ENCODE assay signal across 8 cellular contexts in genomic region chr14:103520657-103521437, GRCh38. TPM values are rescaled to one million over a fixed set of nuclear protein-coding genes. Genes with fewer than 3 reads are reported as not detected.
DNase-seq lines count a peak whose midpoint lies in the region; ATAC-seq and TF ChIP-seq lines count a peak whose summit lies in the region.

No MANE protein-coding gene starts in this region.

- ATAC-seq in Panc1 (peak; percentile 24), GM18867 (IDR thresholded peaks at IDR 0.05; ENCODE audit: unreplicated experiment) (no peak)

- H3K36me3 ChIP-seq in HUES48 (ENCODE audit: control insufficient read depth, insufficient read depth, low read length): peaks cover 18% of the 10 kb centered on the region
- no peaks in the 10 kb centered on the region; the same call in 1 of the 2 replicates for H3K36me3 ChIP-seq in Panc1 (ENCODE audit: control insufficient read depth, insufficient read depth, low read length)
- H3K36me3 ChIP-seq in testis (ENCODE audit: low read depth, missing control alignments): no peaks in the 10 kb centered on the region

- H3K4me1 Mint-ChIP-seq in neural crest cell: peaks cover 30% of the 10 kb centered on the region

- peaks cover 21% of the 10 kb centered on the region for H3K27me3 ChIP-seq in HUES48 (ENCODE audit: control insufficient read depth, insufficient read depth, low read length)
- H3K27me3 ChIP-seq in Panc1 (ENCODE audit: control insufficient read depth, insufficient read depth, low read length): no peaks in the 10 kb centered on the region
- no peaks in the 10 kb centered on the region for H3K27me3 ChIP-seq in testis

- no peak overlapping the region for H3K27ac Mint-ChIP-seq in neural crest cell (ENCODE audit: unreplicated experiment)

- in situ Hi-C loops in Panc1 (cut with HindIII; ENCODE audit: low pct_unique_long_range_greater_than_20kb, low sequenced_read_pairs): no loop called here

- peaks cover 8% of the 10 kb centered on the region for H3K36me3 Mint-ChIP-seq in neural crest cell (ENCODE audit: low read depth)

- H3K27ac ChIP-seq in HUES48 (ENCODE audit: low read depth, low read length) (peak overlapping the region; percentile 76), Panc1 (ENCODE audit: low read length) (peak overlapping the region; percentile 80; the same call in 1 of the 2 replicates), testis (peak overlapping the region; percentile 94 to 95)

- POLR2A ChIA-PET in Panc1 (lab: Charles Lee): interaction anchor here (0.7 kb wide), 1 partner anchor 37 kb away, joined by 3 read pairs; no protein-coding TSS in a partner anchor

- 2% methylated on average over 45 of the region's 66 CpGs; no CpG with 5 or more reads in 1 of the 2 donors for WGBS in testis, 2 donors

- CTCF ChIA-PET in Panc1 (lab: Charles Lee): interaction anchor here (0.5 to 1.4 kb wide), 2 partner anchors 26 to 98 kb away, joined by 3 to 4 read pairs; no protein-coding TSS in a partner anchor

- H3K9ac ChIP-seq in HUES48 (ENCODE audit: low read depth, low read length): peak overlapping the region; percentile 36; the same call in 1 of the 2 replicates

- H3K4me3 ChIP-seq in HUES48 (ENCODE audit: low read depth, low read length): peak overlapping the region; percentile 97
- H3K4me3 ChIP-seq in Panc1 (ENCODE audit: low read depth in 2 of 2, low read length in 2 of 2): peak overlapping the region; percentile 48 to 50
- H3K4me3 ChIP-seq in foreskin fibroblast (ENCODE audit: low read depth in 1 of 2, low read length in 2 of 2): peak overlapping the region; percentile 33 to 58
- peak overlapping the region; percentile 77 to 88 for H3K4me3 ChIP-seq in testis

- intact Hi-C loops in Panc1 (cut with micrococcal nuclease; ENCODE audit: unreplicated experiment): no loop called here
- intact Hi-C loops in testis (cut with DNase I; ENCODE audit: low total_unique reads): no loop called here

- peak; percentile 79 for TF ChIP-seq CTCF in Panc1 (IDR thresholded peaks at IDR 0.05)
- peak; percentile 50 for TF ChIP-seq CTCF in foreskin fibroblast (IDR thresholded peaks at IDR 0.05; ENCODE audit: low read depth, low read length)
- peak; percentile 67 for TF ChIP-seq CTCF in neural crest cell (conservative IDR thresholded peaks at IDR 0.05)
- peak; percentile 29 to 66 (median 52) for TF ChIP-seq CTCF in testis (IDR thresholded peaks at IDR 0.05)

- H3K4me1 ChIP-seq in HUES48 (ENCODE audit: control insufficient read depth, insufficient read depth, low read length): peaks cover 23% of the 10 kb centered on the region; the same call in 1 of the 2 replicates
- H3K4me1 ChIP-seq in Panc1 (ENCODE audit: control insufficient read depth, insufficient read depth, low read length): peaks cover 50% of the 10 kb centered on the region
- peaks cover 55% of the 10 kb centered on the region for H3K4me1 ChIP-seq in testis

- no peak for TF ChIP-seq POLR2A in testis (IDR thresholded peaks at IDR 0.05)

- H3K27me3 Mint-ChIP-seq in neural crest cell (ENCODE audit: low read depth): peaks cover 36% of the 10 kb centered on the region

- no peaks in the 10 kb centered on the region for H3K9me3 Mint-ChIP-seq in neural crest cell

- H3K9me3 ChIP-seq in HUES48 (ENCODE audit: control insufficient read depth, insufficient read depth, low read length): no peaks in the 10 kb centered on the region
- no peaks in the 10 kb centered on the region for H3K9me3 ChIP-seq in Panc1 (ENCODE audit: control insufficient read depth, insufficient read depth, low read depth, low read length)
- no peaks in the 10 kb centered on the region for H3K9me3 ChIP-seq in testis

- BruUV-seq in Panc1 (replicated peaks; lab: Mats Ljungman, UMichigan): no TSS peak

- peak; percentile 86 for DNase-seq in DMS79 treated with DMSO at 0.1 percent for 48 hours (lab: John Stamatoyannopoulos, UW)
- DNase-seq in Panc1 (ENCODE audit: low read depth, low spot score): no peak
- DNase-seq in activated effector memory CD4-positive, alpha-beta T cell treated with Interleukin-2 at 50 U/mL for 16 hours: peak; percentile 61
- peak; percentile 58 to 85 for DNase-seq in foreskin fibroblast
- DNase-seq in neural crest cell (ENCODE audit: low read depth, low spot score): peak; percentile 81
- DNase-seq in testis: peak; percentile 93

- peak overlapping the region; percentile 83 for H3K4me3 Mint-ChIP-seq in neural crest cell

RNA-seq across cellular contexts. Expression of gene CKB, which starts 1.8 kb away (rescaled TPM):
- total RNA-seq in Panc1 (2021; ENCODE audit: unreplicated experiment) (436 TPM), neural crest cell (961 and 996 TPM in 2 replicates), testis (1,000 to 10,000 TPM; 1,148 to 1,322 TPM)
- polyA plus RNA-seq in Panc1 (2012; ENCODE audit: insufficient read length): 1,631 TPM
- polyA plus RNA-seq in testis (ENCODE audit: insufficient read depth, low read depth, low replicate concordance): 504 TPM

RNA-seq across cellular contexts. Expression of gene TRMT61A, which starts 8.1 kb away (rescaled TPM):
- total RNA-seq in Panc1 (2021; ENCODE audit: unreplicated experiment) (22.9 TPM), neural crest cell (10.9 and 12.5 TPM in 2 replicates), testis (10 to 100 TPM; 19.1 to 29.8 TPM)
- polyA plus RNA-seq in Panc1 (2012; ENCODE audit: insufficient read length): 23.8 TPM
- polyA plus RNA-seq in testis (ENCODE audit: insufficient read depth, low read depth, low replicate concordance): 12.1 TPM

RNA-seq across cellular contexts. Expression of gene BAG5, which starts 41.6 kb away (rescaled TPM):
- total RNA-seq in Panc1 (2021; ENCODE audit: unreplicated experiment) (22.5 TPM), neural crest cell (32.1 and 33.5 TPM in 2 replicates), testis (100 to 1,000 TPM in 1 of 2 donors, 10 to 100 TPM in 1; 63.4 to 124 TPM)
- 9.1 TPM for polyA plus RNA-seq in Panc1 (2012; ENCODE audit: insufficient read length)
- 202 TPM for polyA plus RNA-seq in testis (ENCODE audit: insufficient read depth, low read depth, low replicate concordance)

RNA-seq across cellular contexts. Expression of gene COA8, which starts 41.9 kb away (rescaled TPM):
- 42.2 TPM for total RNA-seq in Panc1 (2021; ENCODE audit: unreplicated experiment)
- 34.1 TPM for polyA plus RNA-seq in Panc1 (2012; ENCODE audit: insufficient read length)
- total RNA-seq in neural crest cell: 33.7 and 37.2 TPM in 2 replicates
- total RNA-seq in testis: 10 to 100 TPM; 28.9 to 68.7 TPM
- polyA plus RNA-seq in testis (ENCODE audit: insufficient read depth, low read depth, low replicate concordance): 152 TPM

Comparison
In these comparisons a context has a peak if more than half of its experiments do, and no peak if none do; other contexts are left out.
1. H3K4me3 ChIP-seq: peak in every context shown above with its lines; median percentile 97 in HUES48; 82 in testis; 49 in Panc1; 46 in foreskin fibroblast.